In genomic region chr6:73263570-73263909, GRCh38 we compare ENCODE assay signal across 1 cellular context.
TF ChIP-seq lines count a peak whose summit lies in the region.

No MANE protein-coding gene starts in this region.

TF ChIP-seq in H1, 55 proteins besides CTCF, POLR2A, EP300 and RAD21 (continued from another document):
- TF ChIP-seq E2F6 (IDR thresholded peaks at IDR 0.05) (no peak), TAF1 (IDR thresholded peaks at IDR 0.05; ENCODE audit: low read depth, low read length) (no peak), CHD7 (IDR thresholded peaks at IDR 0.05; ENCODE audit: insufficient replicate concordance, low read length) (no peak), SIRT6 (IDR thresholded peaks at IDR 0.05; ENCODE audit: low read length) (no peak)
